22 cellular contexts compared by ENCODE assay signal in genomic region chr9:122179054-122179689, GRCh38. TPM values are rescaled to one million over a fixed set of nuclear protein-coding genes. Genes with fewer than 3 reads are reported as not detected.
DNase-seq lines count a peak whose midpoint lies in the region; ATAC-seq and TF ChIP-seq lines count a peak whose summit lies in the region.
"Had no signal": no experiment of that assay in that cellular context is flagged by ENCODE, and none has a peak within 500 bp of the region (broad histone marks: within the 10 kb centered on the region; RNA-seq: fewer than 3 reads in every experiment).

No MANE protein-coding gene starts in this region.

- DNase-seq in GM23248 (no peak), SK-MEL-5 (ENCODE audit: low read depth, low spot score) (peak; percentile 7), hepatocyte (ENCODE audit: low spot score) (no peak)
- no peak for DNase-seq in stimulated activated naive CD8-positive, alpha-beta T cell treated with anti-CD3 and anti-CD28 coated beads, Interleukin-15, Interleukin-2, amounts not matched to agents 100 U/mL and 50 U/mL, for 24 hours
- DNase-seq in activated naive CD4-positive, alpha-beta T cell treated with Interleukin-2 at 50 U/mL for 16 hours, result no peak
- DNase-seq: BE2C; CD4-positive, alpha-beta T cell; DND-41; H7; HFFc6; KG1; NCI-H1105; NCI-H146; NCI-H2029; NCI-H226; NCI-H524; NCI-H774; NK-92 treated with Interleukin-12 subunit alpha and Interleukin-12 subunit beta, amount 100 ng/mL, for 24 hours had no signal

- H3K27ac ChIP-seq in ACC112 (ENCODE audit: low read depth, low read length) (no peak overlapping the region), GM23248 (no peak overlapping the region), hepatocyte (peak overlapping the region; percentile 87)

- no peak for TF ChIP-seq CTCF in hepatocyte (IDR thresholded peaks at IDR 0.05; ENCODE audit: poor library complexity)

- peak overlapping the region; percentile 38 for H3K4me2 ChIP-seq in GM23248 (ENCODE audit: unreplicated experiment)
- H3K4me2 ChIP-seq in hepatocyte, result peak overlapping the region; percentile 20

- H2AFZ ChIP-seq in ACC112 (ENCODE audit: low read length, unreplicated experiment), result peak overlapping the region; percentile 0
- H2AFZ ChIP-seq in GM23248, result no peak overlapping the region
- no peak overlapping the region for H2AFZ ChIP-seq in hepatocyte

- H3K4me1 ChIP-seq in ACC112 (ENCODE audit: control insufficient read depth, insufficient read depth, low read length, unreplicated experiment) (peaks cover 26% of the 10 kb centered on the region), GM23248 (ENCODE audit: insufficient read depth) (peaks cover 19% of the 10 kb centered on the region), hepatocyte (ENCODE audit: insufficient read depth) (peaks cover 8% of the 10 kb centered on the region)
- H3K4me1 ChIP-seq: BE2C had no signal

- no peak overlapping the region for H3K9ac ChIP-seq in GM23248

- H3K79me2 ChIP-seq in ACC112 (ENCODE audit: control insufficient read depth, insufficient read depth, low read length, unreplicated experiment) (no peaks in the 10 kb centered on the region), GM23248 (ENCODE audit: insufficient read depth) (no peaks in the 10 kb centered on the region), hepatocyte (no peaks in the 10 kb centered on the region)

- 81 to 83% methylated on average over 5 of the region's 5 CpGs for WGBS in GM23248 (ENCODE audit: low coverage in 1 of 2, low lambda C conversion rate in 2 of 2, missing lambda C conversion rate in 2 of 2), 2 experiments
- 73% methylated on average over 5 of the region's 5 CpGs for WGBS in hepatocyte (ENCODE audit: low lambda C conversion rate, missing lambda C conversion rate)

- in situ Hi-C loops in GM23248 (cut with MboI) (no loop called here), SK-MEL-5 (cut with HindIII; ENCODE audit: low pct_unique_long_range_greater_than_20kb, low sequenced_read_pairs) (no loop called here)

- H3K27me3 ChIP-seq in ACC112 (ENCODE audit: insufficient read depth, low read length) (peaks cover 22% of the 10 kb centered on the region), GM23248 (replicated peaks; ENCODE audit: insufficient read depth) (peaks cover 15% of the 10 kb centered on the region), hepatocyte (peaks cover 9% of the 10 kb centered on the region)

- H3F3A ChIP-seq in GM23248 (ENCODE audit: insufficient read depth), result peaks cover 13% of the 10 kb centered on the region; the same call in 1 of the 2 replicates

- H3K36me3 ChIP-seq in ACC112 (ENCODE audit: insufficient read depth, low read length) (no peaks in the 10 kb centered on the region), GM23248 (ENCODE audit: low read depth) (no peaks in the 10 kb centered on the region), hepatocyte (replicated peaks; ENCODE audit: insufficient read depth, low read depth) (no peaks in the 10 kb centered on the region)
- H3K36me3 ChIP-seq: BE2C had no signal

- H3K9me3 ChIP-seq in GM23248 (ENCODE audit: low read depth) (no peaks in the 10 kb centered on the region), hepatocyte (ENCODE audit: low read depth) (no peaks in the 10 kb centered on the region)
- H3K9me3 ChIP-seq: BE2C had no signal

- no peaks in the 10 kb centered on the region for H3K9me2 ChIP-seq in GM23248 (ENCODE audit: insufficient read depth)
- H3K9me2 ChIP-seq in hepatocyte (replicated peaks; ENCODE audit: insufficient read depth), result no peaks in the 10 kb centered on the region

- H4K20me1 ChIP-seq in GM23248 (ENCODE audit: insufficient read depth) (no peaks in the 10 kb centered on the region), hepatocyte (ENCODE audit: insufficient read depth, poor library complexity, severe bottlenecking) (no peaks in the 10 kb centered on the region)

- no peak overlapping the region for H3K4me3 ChIP-seq in ACC112 (ENCODE audit: low read depth, low read length)
- no peak overlapping the region for H3K4me3 ChIP-seq in GM23248
- no peak overlapping the region for H3K4me3 ChIP-seq in hepatocyte

- ATAC-seq in GM21528 (IDR thresholded peaks at IDR 0.05; ENCODE audit: low FRiP score, unreplicated experiment) (no peak), GM19328 (IDR thresholded peaks at IDR 0.05; ENCODE audit: unreplicated experiment) (no peak)
- ATAC-seq in stimulated activated naive CD8-positive, alpha-beta T cell treated with anti-CD3 and anti-CD28 coated beads, Interleukin-15, Interleukin-2, amounts not matched to agents 100 U/mL and 50 U/mL, for 24 hours, result no peak
- ATAC-seq: Panc1 had no signal

RNA-seq across cellular contexts. Expression of gene MORN5, which starts 19.5 kb away (rescaled TPM):
- not detected in 2 replicates for total RNA-seq in GM23248 (2014; rRNA removed; shearing (Covaris generic))
- not detected in 2 replicates for polyA plus RNA-seq in GM23248 (2016; fragmentation: Nextera tagmentation; extraction: Ambion mirVana)
- 0.32 TPM in 1 of 2 replicates, not detected in the other for total RNA-seq in SK-MEL-5 (2014; rRNA removed; shearing (Covaris generic))
- not detected in 2 replicates for polyA plus RNA-seq in SK-MEL-5 (2015; cell fraction: cytosol; rRNA removed)
- polyA plus RNA-seq in SK-MEL-5 (2015; cell fraction: nucleus; rRNA removed), result not detected in 2 replicates
- total RNA-seq in hepatocyte, result not detected in 2 replicates
- 0.95 TPM in 1 of 2 replicates, not detected in the other for polyA plus RNA-seq in hepatocyte
- total RNA-seq: CD4-positive, alpha-beta T cell; H7; HFFc6 had no signal

RNA-seq across cellular contexts. Expression of gene NDUFA8, which starts 19.6 kb away (rescaled TPM):
- 35.5 and 47.4 TPM in 2 replicates for total RNA-seq in GM23248 (2014; rRNA removed; shearing (Covaris generic))
- polyA plus RNA-seq in GM23248 (2016; fragmentation: Nextera tagmentation; extraction: Ambion mirVana) (126 and 133 TPM in 2 replicates), hepatocyte (113 and 132 TPM in 2 replicates)
- total RNA-seq in SK-MEL-5 (2014; rRNA removed; shearing (Covaris generic)), result 68.6 and 82.0 TPM in 2 replicates
- 87.5 and 142 TPM in 2 replicates for polyA plus RNA-seq in SK-MEL-5 (2015; cell fraction: cytosol; rRNA removed)
- 8.2 and 27.8 TPM in 2 replicates for polyA plus RNA-seq in SK-MEL-5 (2015; cell fraction: nucleus; rRNA removed)
- 44.4 and 46.4 TPM in 2 replicates for total RNA-seq in hepatocyte

RNA-seq across cellular contexts. Expression of gene LHX6, which starts 49.6 kb away (rescaled TPM):
- total RNA-seq in GM23248 (2014; rRNA removed; shearing (Covaris generic)), result not detected in 2 replicates
- polyA plus RNA-seq in GM23248 (2016; fragmentation: Nextera tagmentation; extraction: Ambion mirVana) (not detected in 2 replicates), hepatocyte (0.39 TPM in 1 of 2 replicates, not detected in the other)
- 2.3 and 2.4 TPM in 2 replicates for total RNA-seq in SK-MEL-5 (2014; rRNA removed; shearing (Covaris generic))
- 4.7 and 7.1 TPM in 2 replicates for polyA plus RNA-seq in SK-MEL-5 (2015; cell fraction: cytosol; rRNA removed)
- polyA plus RNA-seq in SK-MEL-5 (2015; cell fraction: nucleus; rRNA removed), result 3.2 and 4.6 TPM in 2 replicates
- total RNA-seq in hepatocyte, result 0.10 and 0.16 TPM in 2 replicates
- total RNA-seq: CD4-positive, alpha-beta T cell; HFFc6 had no signal
